ENCODE assay signal across 16 cellular contexts in genomic region chr1:234542211-234542850, GRCh38.
DNase-seq lines count a peak whose midpoint lies in the region; ATAC-seq, FAIRE-seq and TF ChIP-seq lines count a peak whose summit lies in the region.
"Had no signal": no experiment of that assay in that cellular context is flagged by ENCODE, and none has a peak within 500 bp of the region (broad histone marks: within the 10 kb centered on the region; RNA-seq: fewer than 3 reads in every experiment).

No MANE protein-coding gene starts in this region.

- DNase-seq in right lobe of liver (peak in 2 of 3 donors; percentile 68 to 70), HepG2 (ENCODE audit: low spot score) (no peak), neural progenitor cell (ENCODE audit: low spot score) (no peak), vagina (ENCODE audit: extremely low spot score in 2 of 2) (no peak), GDM1 (lab: John Stamatoyannopoulos, UW) (no peak), NCI-H1436 (lab: John Stamatoyannopoulos, UW) (no peak), coronary artery (ENCODE audit: low spot score) (no peak)
- DNase-seq: Calu3, colonic mucosa, KG1, NCI-H1092, WERI-Rb-1 had no signal

- H3K27ac ChIP-seq in right lobe of liver (peak overlapping the region in 2 of 3 donors; percentile 5 to 94), HepG2 (ENCODE audit: extremely low read length, insufficient read depth, low read length) (no peak overlapping the region), gastroesophageal sphincter (peak overlapping the region; percentile 95 to 99 (median 96)), neural progenitor cell (no peak overlapping the region), vagina (peak overlapping the region; percentile 91), coronary artery (no peak overlapping the region)
- H3K27ac ChIP-seq: colonic mucosa, HL-60, WERI-Rb-1 had no signal

- BruUV-seq in HepG2 (replicated peaks; lab: Mats Ljungman, UMichigan), result no TSS peak

- no peaks in the 10 kb centered on the region for H3K36me3 Mint-ChIP-seq in neural progenitor cell

- WGBS in right lobe of liver (ENCODE audit: insufficient coverage, low coverage, low lambda C conversion rate, missing lambda C conversion rate), result 71% methylated on average over 13 of the region's 13 CpGs
- 63% methylated on average over 9 of the region's 13 CpGs for WGBS in HepG2 (ENCODE audit: low lambda C conversion rate)
- 63 to 67% methylated on average over 9 to 13 of the region's 13 CpGs for WGBS in gastroesophageal sphincter (ENCODE audit: low coverage in 1 of 2), 2 donors

- H3K9me3 Mint-ChIP-seq in neural progenitor cell, result no peaks in the 10 kb centered on the region

- no peak overlapping the region for H2AFZ ChIP-seq in HepG2 (ENCODE audit: low read length)
- no peak overlapping the region for H2AFZ ChIP-seq in neural progenitor cell (replicated peaks)

- no peaks in the 10 kb centered on the region for H3F3A ChIP-seq in neural progenitor cell (ENCODE audit: low read depth)

- peak in 2 of 4 donors; percentile 15 to 20 for ATAC-seq in right lobe of liver
- no peak for ATAC-seq in HepG2
- no peak for ATAC-seq in gastroesophageal sphincter
- ATAC-seq: Panc1 had no signal

- TF ChIP-seq POLR2A in right lobe of liver (IDR thresholded peaks at IDR 0.05) (no peak), HepG2 (IDR thresholded peaks at IDR 0.05; ENCODE audit: insufficient read depth in 1 of 2, low read depth in 2 of 2, low read length in 2 of 2) (no peak), gastroesophageal sphincter (IDR thresholded peaks at IDR 0.05) (no peak), vagina (IDR thresholded peaks at IDR 0.05) (no peak)

- H3K36me3 ChIP-seq in right lobe of liver (no peaks in the 10 kb centered on the region), HepG2 (replicated peaks in 1 of 2; ENCODE audit: control insufficient read depth in 1 of 2, insufficient read depth in 2 of 2, low read length in 2 of 2) (no peaks in the 10 kb centered on the region), gastroesophageal sphincter (no peaks in the 10 kb centered on the region), neural progenitor cell (no peaks in the 10 kb centered on the region), vagina (no peaks in the 10 kb centered on the region)
- H3K36me3 ChIP-seq: colonic mucosa, WERI-Rb-1 had no signal

- H4K20me1 ChIP-seq in HepG2 (ENCODE audit: insufficient read depth, low read length) (no peaks in the 10 kb centered on the region), neural progenitor cell (ENCODE audit: low read depth) (no peaks in the 10 kb centered on the region)

- TF ChIP-seq EP300 in HepG2 (IDR thresholded peaks at IDR 0.05; ENCODE audit: low read depth in 2 of 2, low read length in 2 of 2), result no peak
- TF ChIP-seq EP300 in HepG2 (CRISPR knock-in tag; IDR thresholded peaks at IDR 0.05; ENCODE audit: borderline replicate concordance), result no peak
- no peak for TF ChIP-seq EP300 in gastroesophageal sphincter (IDR thresholded peaks at IDR 0.05)

- peaks cover 29% of the 10 kb centered on the region for H3K27me3 Mint-ChIP-seq in neural progenitor cell (ENCODE audit: insufficient read depth, low read depth)

- in situ Hi-C loops in HepG2 (cut with HindIII; ENCODE audit: extremely low pct_ligation_motif_present, low pct_unique_long_range_greater_than_20kb), result no loop called here

- peak overlapping the region; percentile 68 for H3K27ac Mint-ChIP-seq in neural progenitor cell

- H3K4me1 Mint-ChIP-seq in neural progenitor cell, result peaks cover 78% of the 10 kb centered on the region

- TF ChIP-seq RAD21 in HepG2 (CRISPR knock-in tag; IDR thresholded peaks at IDR 0.05), result no peak

- no peak overlapping the region for H3K4me2 ChIP-seq in HepG2 (ENCODE audit: low read depth, low read length)
- no peak overlapping the region for H3K4me2 ChIP-seq in neural progenitor cell

- intact Hi-C loops in right lobe of liver (cut with DNase I), result loop anchor here (10.0 kb wide), 1 partner anchor 52 kb away; no protein-coding TSS in a partner anchor
- intact Hi-C loops in HepG2 (cut with micrococcal nuclease; ENCODE audit: unreplicated experiment), result loop anchor here (10.0 kb wide), 1 partner anchor 48 kb away; no protein-coding TSS in a partner anchor
- intact Hi-C loops in vagina (cut with DNase I), result no loop called here

- FAIRE-seq in HepG2 (lab: Jason Lieb, UNC), result no peak
- FAIRE-seq: GM12892 had no signal

- H3K9me3 ChIP-seq in right lobe of liver (no peaks in the 10 kb centered on the region), HepG2 (ENCODE audit: low read length) (no peaks in the 10 kb centered on the region), gastroesophageal sphincter (no peaks in the 10 kb centered on the region), neural progenitor cell (ENCODE audit: low read depth) (no peaks in the 10 kb centered on the region), vagina (no peaks in the 10 kb centered on the region)
- H3K9me3 ChIP-seq: colonic mucosa had no signal

- H3K79me2 ChIP-seq in HepG2 (ENCODE audit: insufficient read depth, low read length) (no peaks in the 10 kb centered on the region), neural progenitor cell (ENCODE audit: low read depth) (no peaks in the 10 kb centered on the region)

- TF ChIP-seq CTCF in right lobe of liver (IDR thresholded peaks at IDR 0.05), result no peak
- no peak for TF ChIP-seq CTCF in HepG2 (CRISPR knock-in tag; IDR thresholded peaks at IDR 0.05)
- TF ChIP-seq CTCF in gastroesophageal sphincter (IDR thresholded peaks at IDR 0.05), result no peak
- no peak for TF ChIP-seq CTCF in neural progenitor cell (IDR thresholded peaks at IDR 0.05)
- TF ChIP-seq CTCF in vagina (IDR thresholded peaks at IDR 0.05), result no peak
- no peak for TF ChIP-seq CTCF in coronary artery (IDR thresholded peaks at IDR 0.05)

- POLR2A ChIA-PET in HepG2 (lab: Yijun Ruan, JAX), result interaction anchor here (0.7 to 1.2 kb wide), 2 partner anchors 42 to 182 kb away, joined by 3 read pairs; no protein-coding TSS in a partner anchor

- CTCF ChIA-PET in HepG2 (lab: Yijun Ruan, JAX; ENCODE audit: low intra/inter-chr PET ratio, low total read pairs), result no interaction called here

- H3K4me1 ChIP-seq in right lobe of liver, result peaks cover 0 to 54% (median 26%) of the 10 kb centered on the region in 4 donors
- peaks cover 74% of the 10 kb centered on the region for H3K4me1 ChIP-seq in HepG2 (ENCODE audit: insufficient read depth, low read length)
- peaks cover 18 to 95% (median 64%) of the 10 kb centered on the region in 3 donors for H3K4me1 ChIP-seq in gastroesophageal sphincter
- H3K4me1 ChIP-seq in neural progenitor cell, result peaks cover 11% of the 10 kb centered on the region
- peaks cover 78% of the 10 kb centered on the region for H3K4me1 ChIP-seq in vagina

- no peak overlapping the region for H3K9ac ChIP-seq in HepG2 (ENCODE audit: insufficient read depth, low read depth, low read length)
- no peak overlapping the region for H3K9ac ChIP-seq in neural progenitor cell

- H3K27me3 ChIP-seq in right lobe of liver (no peaks in the 10 kb centered on the region), HepG2 (ENCODE audit: control insufficient read depth in 1 of 2, insufficient read depth in 2 of 2, low read length in 2 of 2) (peaks cover 2 to 6% of the 10 kb centered on the region in 2 experiments; a peak in 3 of 5 replicates), gastroesophageal sphincter (no peaks in the 10 kb centered on the region), neural progenitor cell (no peaks in the 10 kb centered on the region), vagina (no peaks in the 10 kb centered on the region)
- H3K27me3 ChIP-seq: colonic mucosa had no signal

- H3K4me3 ChIP-seq in right lobe of liver (no peak overlapping the region), HepG2 (replicated peaks in 1 of 3; ENCODE audit: insufficient read depth in 1 of 3, low read depth in 2 of 3, low read length in 3 of 3) (no peak overlapping the region), gastroesophageal sphincter (no peak overlapping the region), neural progenitor cell (no peak overlapping the region), vagina (no peak overlapping the region), coronary artery (no peak overlapping the region)
- H3K4me3 ChIP-seq: colonic mucosa had no signal

- H3K4me3 Mint-ChIP-seq in neural progenitor cell, result no peak overlapping the region

TF ChIP-seq in HepG2, 621 proteins besides CTCF, POLR2A, EP300 and RAD21:
- no peak for TF ChIP-seq FOXK2 (IDR thresholded peaks at IDR 0.05)
- no peak for TF ChIP-seq ZBTB14 (CRISPR knock-in tag; IDR thresholded peaks at IDR 0.05)
- TF ChIP-seq BHLHE40 (IDR thresholded peaks at IDR 0.05; ENCODE audit: low read length), result no peak
- no peak for TF ChIP-seq GLI4 (CRISPR knock-in tag; IDR thresholded peaks at IDR 0.05; ENCODE audit: borderline replicate concordance)

Comparison
In these comparisons a context has a peak if more than half of its experiments do, and no peak if none do; other contexts are left out.
1. DNase-seq: peak in right lobe of liver (2 of 3); none in HepG2 (single experiment), neural progenitor cell (single experiment), vagina (0 of 2), GDM1 (single experiment), NCI-H1436 (single experiment) and coronary artery (single experiment).
2. H3K27ac ChIP-seq: peak in right lobe of liver (2 of 3), gastroesophageal sphincter (4 of 4) and vagina (single experiment); none in HepG2 (single experiment), neural progenitor cell (single experiment) and coronary artery (0 of 2).